In the genomic region with DNA sequence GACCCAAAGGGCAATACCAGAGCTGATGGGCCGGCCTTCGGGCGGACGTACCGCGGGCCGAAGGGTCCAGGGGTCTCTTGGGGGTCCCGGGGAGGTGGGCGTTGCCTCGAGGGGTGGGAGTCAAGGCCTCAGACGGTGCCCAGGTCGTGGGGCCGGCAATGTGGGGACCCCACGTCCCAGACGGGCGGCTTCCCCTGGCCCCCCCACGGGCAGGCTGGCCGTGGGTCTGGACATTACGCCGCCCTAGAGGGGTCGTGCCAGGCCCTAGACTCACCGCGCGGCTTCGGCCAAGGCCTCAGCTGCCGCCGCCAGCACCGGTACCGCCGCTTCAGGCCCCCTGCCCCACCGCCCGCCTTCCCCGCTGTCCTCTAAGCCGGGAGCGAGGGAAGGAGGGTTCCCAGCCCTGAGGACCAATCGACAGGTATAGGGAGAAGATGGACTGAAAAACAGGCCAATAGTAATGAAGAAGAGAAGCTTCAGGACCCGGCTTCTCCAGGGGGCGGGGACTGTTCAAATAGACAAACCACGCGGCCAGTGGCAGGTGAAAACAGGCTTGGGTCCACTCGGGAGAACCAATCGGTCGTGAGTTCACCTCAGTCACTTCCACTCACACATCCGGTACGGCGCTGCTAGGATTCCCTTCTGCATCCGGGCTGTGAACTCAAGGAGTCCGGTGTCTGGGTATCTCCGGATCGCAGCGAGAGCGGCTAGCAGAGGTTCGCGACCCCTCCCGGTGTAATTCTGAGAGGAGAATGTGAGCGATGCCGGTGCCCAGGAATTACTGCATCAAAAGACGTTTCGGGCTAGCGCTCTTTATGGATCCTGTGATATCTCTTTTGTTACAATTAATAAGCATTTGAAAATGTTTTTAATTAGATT, we compare ENCODE assay signal across 8 cellular contexts. TPM values are rescaled to one million over a fixed set of nuclear protein-coding genes. Genes with fewer than 3 reads are reported as not detected.
DNase-seq lines count a peak whose midpoint lies in the region; ATAC-seq and TF ChIP-seq lines count a peak whose summit lies in the region.

A gene (minus strand): TSS at position 381 of the 879 bp plus-strand sequence. CDS start 3,142 bp downstream, outside the sequence.

- ATAC-seq in GM19468 (IDR thresholded peaks at IDR 0.05; ENCODE audit: extremely low read depth, unreplicated experiment): peak; percentile 94
- ATAC-seq in lung (ENCODE audit: insufficient read depth, low FRiP score): peak; percentile 100

- no peak for TF ChIP-seq CTCF in lung (IDR thresholded peaks at IDR 0.05; ENCODE audit: control extremely low read depth, extremely low read depth)

- peak within 1 kb of the TSS; percentile 100 for H3K4me3 ChIP-seq in lung

- WGBS in lung, 2 donors: 0 to 1% methylated on average over 54 to 60 of the region's 60 CpGs

- H3K9me3 ChIP-seq in lung (ENCODE audit: control insufficient read depth in 2 of 2, insufficient read depth in 1 of 2, low read length in 1 of 2): no peaks in the 10 kb centered on the region

- DNase-seq in COLO829 (ENCODE audit: low spot score) (peak; percentile 96), HS-5 (ENCODE audit: low read depth) (peak; percentile 99), lung (ENCODE audit: low spot score) (peak; percentile 99)
- peak; percentile 97 for DNase-seq in NK-92 treated with Interleukin-12 subunit alpha and Interleukin-12 subunit beta, amount 100 ng/mL, for 24 hours (lab: John Stamatoyannopoulos, UW)
- DNase-seq in activated CD8-positive, alpha-beta memory T cell treated with anti-CD3 and anti-CD28 coated beads for 24 hours: peak; percentile 94
- DNase-seq in effector CD8-positive, alpha-beta T cell (lab: John Stamatoyannopoulos, UW): peak; percentile 95
- DNase-seq in stimulated activated CD4-positive, alpha-beta T cell treated with anti-CD3 and anti-CD28 coated beads, TNF-alpha, amount 100 ng/mL, for 4 hours (ENCODE audit: low read depth in 3 of 3): peak; percentile 82 to 94 (median 93)

- H3K4me1 ChIP-seq in lung (ENCODE audit: control insufficient read depth in 2 of 2, insufficient read depth in 2 of 2, low read length in 2 of 2): peaks cover 2 to 5% of the 10 kb centered on the region in 2 donors

- H3K36me3 ChIP-seq in lung (ENCODE audit: control insufficient read depth in 2 of 2, insufficient read depth in 2 of 2, low read length in 2 of 2): peaks cover 9 to 17% of the 10 kb centered on the region in 2 donors

- peak within 1 kb of the TSS; percentile 74 to 89 for H3K27ac ChIP-seq in lung (ENCODE audit: low read depth in 1 of 2, low read length in 1 of 2)

- H3K27me3 ChIP-seq in lung (ENCODE audit: control insufficient read depth, insufficient read depth): no peaks in the 10 kb centered on the region

RNA-seq across cellular contexts. Expression of the gene that starts here (rescaled TPM):
- 10 to 100 TPM; 35.9 to 36.6 TPM for total RNA-seq in lung
- 10 to 100 TPM; 15.1 to 17.9 TPM for polyA plus RNA-seq in lung

Comparison
In these comparisons a context has a peak if more than half of its experiments do, and no peak if none do; other contexts are left out.
1. Peak in every context shown above with its lines: DNase-seq, ATAC-seq, H3K4me3 ChIP-seq and H3K27ac ChIP-seq.